In the genomic region with DNA sequence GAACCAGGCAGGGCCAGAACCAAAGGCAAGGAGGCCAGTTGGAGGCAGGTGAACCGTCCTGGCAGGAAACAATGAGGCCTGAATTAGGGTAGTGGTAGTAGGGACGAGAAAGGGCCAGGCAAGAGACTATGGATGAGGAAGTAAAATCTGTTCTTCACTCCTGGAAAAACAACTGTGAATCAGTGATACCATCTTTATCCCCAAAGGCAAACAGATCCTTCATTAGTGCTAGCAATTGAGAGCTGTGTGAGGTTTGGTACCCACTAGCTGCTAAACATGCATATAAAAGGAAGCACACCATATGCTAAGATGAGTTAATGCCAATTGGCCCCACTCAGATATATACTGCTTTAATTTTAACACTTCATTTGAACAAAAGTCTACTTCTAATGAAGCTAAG, we compare ENCODE assay signal across 21 cellular contexts.
DNase-seq lines count a peak whose midpoint lies in the region; ATAC-seq and TF ChIP-seq lines count a peak whose summit lies in the region.
"Had no signal": no experiment of that assay in that cellular context is flagged by ENCODE, and none has a peak within 500 bp of the region (broad histone marks: within the 10 kb centered on the region; RNA-seq: fewer than 3 reads in every experiment).

No MANE protein-coding gene starts in this region.

- peak in 1 of 2 experiments; percentile 54; a peak in 2 of 4 replicates for TF ChIP-seq EP300 in SK-N-SH (IDR thresholded peaks at IDR 0.05; ENCODE audit: borderline replicate concordance in 1 of 2, low read depth in 1 of 2, low read length in 1 of 2)

- CTCF ChIA-PET in SK-N-SH (lab: Yijun Ruan, JAX), result interaction anchor here (1.0 to 1.4 kb wide), 4 partner anchors 10 to 167 kb away, joined by 3 to 5 read pairs (median 4); no protein-coding TSS in a partner anchor

- no peaks in the 10 kb centered on the region for H3K9me3 ChIP-seq in SK-N-SH
- H3K9me3 ChIP-seq: BE2C had no signal

- no peaks in the 10 kb centered on the region for H3K36me3 Mint-ChIP-seq in stimulated activated memory B cell treated with anti-CD40 and anti-IgM and Interleukin-4, amounts not matched to agents 10 μg/mL and 1 μg/mL and 100 μg/mL, for 72 hours
- H3K36me3 Mint-ChIP-seq: CD8-positive, alpha-beta memory T cell had no signal

- no peak overlapping the region for H3K9ac ChIP-seq in SK-N-SH
- H3K9ac ChIP-seq: BLaER1 treated with 17β-estradiol and CSF1 and Interleukin-3, amounts not matched to agents 10 nM and 100 nM; GM23248 had no signal

- no peaks in the 10 kb centered on the region for H3K27me3 Mint-ChIP-seq in stimulated activated memory B cell treated with anti-CD40 and anti-IgM and Interleukin-4, amounts not matched to agents 10 μg/mL and 1 μg/mL and 100 μg/mL, for 72 hours
- H3K27me3 Mint-ChIP-seq: CD4-positive, alpha-beta T cell had no signal

- no peak for TF ChIP-seq RAD21 in SK-N-SH (IDR thresholded peaks at IDR 0.05; ENCODE audit: low read length)

- peak overlapping the region in 1 of 2 experiments; percentile 60; a peak in 2 of 4 replicates for H3K27ac ChIP-seq in SK-N-SH (ENCODE audit: low read depth in 2 of 2, low read length in 1 of 2)
- no peak overlapping the region for H3K27ac ChIP-seq in caudate nucleus (ENCODE audit: low read depth, low read length)
- H3K27ac ChIP-seq: 22Rv1; BLaER1 treated with 17β-estradiol and CSF1 and Interleukin-3, amounts not matched to agents 10 nM and 100 nM; GM23248 had no signal

- H3K27me3 ChIP-seq in SK-N-SH (ENCODE audit: insufficient read depth), result no peaks in the 10 kb centered on the region
- H3K27me3 ChIP-seq: BE2C; BLaER1 treated with 17β-estradiol and CSF1 and Interleukin-3, amounts not matched to agents 10 nM and 100 nM had no signal

- 53% methylated on average over 2 of the region's 2 CpGs for WGBS in SK-N-SH (ENCODE audit: low lambda C conversion rate)

- H3K27ac Mint-ChIP-seq in stimulated activated memory B cell treated with anti-CD40 and anti-IgM and Interleukin-4, amounts not matched to agents 10 μg/mL and 1 μg/mL and 100 μg/mL, for 72 hours, result peak overlapping the region; percentile 36
- H3K27ac Mint-ChIP-seq: CD4-positive, alpha-beta T cell; CD8-positive, alpha-beta memory T cell; H9 had no signal

- no peaks in the 10 kb centered on the region for H4K20me1 ChIP-seq in SK-N-SH (ENCODE audit: insufficient read depth)
- H4K20me1 ChIP-seq: BLaER1 treated with 17β-estradiol and CSF1 and Interleukin-3, amounts not matched to agents 10 nM and 100 nM had no signal

- H3K9me3 Mint-ChIP-seq in stimulated activated memory B cell treated with anti-CD40 and anti-IgM and Interleukin-4, amounts not matched to agents 10 μg/mL and 1 μg/mL and 100 μg/mL, for 72 hours, result peaks cover 3% of the 10 kb centered on the region
- H3K9me3 Mint-ChIP-seq: CD4-positive, alpha-beta T cell; CD8-positive, alpha-beta memory T cell; H9 had no signal

- no peak overlapping the region for H3K4me3 Mint-ChIP-seq in stimulated activated memory B cell treated with anti-CD40 and anti-IgM and Interleukin-4, amounts not matched to agents 10 μg/mL and 1 μg/mL and 100 μg/mL, for 72 hours
- H3K4me3 Mint-ChIP-seq: CD14-positive monocyte; CD4-positive, alpha-beta T cell; CD8-positive, alpha-beta memory T cell; H9 had no signal

- H3F3A ChIP-seq in SK-N-SH (replicated peaks; ENCODE audit: insufficient read depth), result no peaks in the 10 kb centered on the region

- no peaks in the 10 kb centered on the region for H3K36me3 ChIP-seq in SK-N-SH (replicated peaks in 1 of 2; ENCODE audit: control insufficient read depth in 1 of 2, insufficient read depth in 2 of 2, low read length in 1 of 2)
- H3K36me3 ChIP-seq: BE2C; BLaER1 treated with 17β-estradiol and CSF1 and Interleukin-3, amounts not matched to agents 10 nM and 100 nM had no signal

- H3K4me1 ChIP-seq in SK-N-SH (ENCODE audit: control insufficient read depth in 1 of 2, insufficient read depth in 2 of 2, low read depth in 1 of 2, low read length in 1 of 2), result peaks cover 0 to 22% of the 10 kb centered on the region in 2 experiments; a peak in 2 of 4 replicates

- POLR2A ChIA-PET in SK-N-SH (lab: Yijun Ruan, JAX), result interaction anchor here (0.6 kb wide), 1 partner anchor 966 kb away, joined by 3 read pairs; no protein-coding TSS in a partner anchor

- no peak overlapping the region for H2AFZ ChIP-seq in SK-N-SH (ENCODE audit: low read depth)
- H2AFZ ChIP-seq: GM23248 had no signal

- H3K79me2 ChIP-seq in SK-N-SH (ENCODE audit: insufficient read depth), result no peaks in the 10 kb centered on the region

- ATAC-seq in SK-N-SH treated with all-trans-retinoic acid at 6 μM for 48 hours (no peak), GM21717 (IDR thresholded peaks at IDR 0.05; ENCODE audit: unreplicated experiment) (no peak), GM21367 (IDR thresholded peaks at IDR 0.05; ENCODE audit: unreplicated experiment) (no peak)
- no peak for ATAC-seq in stimulated activated memory B cell treated with anti-CD40 and anti-IgM and Interleukin-4, amounts not matched to agents 10 μg/mL and 1 μg/mL and 100 μg/mL, for 72 hours
- ATAC-seq: GM12878 had no signal

- H3K4me2 ChIP-seq in SK-N-SH, result no peak overlapping the region
- H3K4me2 ChIP-seq: BLaER1 treated with 17β-estradiol and CSF1 and Interleukin-3, amounts not matched to agents 10 nM and 100 nM had no signal

- H3K4me1 Mint-ChIP-seq in stimulated activated memory B cell treated with anti-CD40 and anti-IgM and Interleukin-4, amounts not matched to agents 10 μg/mL and 1 μg/mL and 100 μg/mL, for 72 hours, result peaks cover 45% of the 10 kb centered on the region
- H3K4me1 Mint-ChIP-seq: CD8-positive, alpha-beta memory T cell had no signal

- no peaks in the 10 kb centered on the region for H3K9me2 ChIP-seq in SK-N-SH

- H3K4me3 ChIP-seq in SK-N-SH (ENCODE audit: low read depth in 2 of 2, low read length in 1 of 2), result no peak overlapping the region
- H3K4me3 ChIP-seq: BLaER1 treated with 17β-estradiol and CSF1 and Interleukin-3, amounts not matched to agents 10 nM and 100 nM; GM12878; GM23248 had no signal

- TF ChIP-seq CTCF in SK-N-SH (IDR thresholded peaks at IDR 0.05), result no peak

- peak; percentile 5 for DNase-seq in SK-N-SH
- peak; percentile 17 for DNase-seq in inferior parietal cortex (ENCODE audit: extremely low spot score)
- no peak for DNase-seq in NCI-H446 treated with DMSO at 0.1 percent for 48 hours (lab: John Stamatoyannopoulos, UW)
- no peak for DNase-seq in caudate nucleus (lab: John Stamatoyannopoulos, UW)
- DNase-seq: BE2C; CD4-positive, alpha-beta T cell; CD8-positive, alpha-beta memory T cell; DMS 273 treated with DMSO at 0.1 percent for 48 hours; DMS79; EL; GDM1; GM23248; H9 had no signal

TF ChIP-seq in SK-N-SH, 30 proteins besides CTCF, POLR2A, EP300 and RAD21:
- TF ChIP-seq NRF1 (IDR thresholded peaks at IDR 0.05; ENCODE audit: low read depth, low read length), result no peak
- TF ChIP-seq GATA2 (CRISPR knock-in tag; IDR thresholded peaks at IDR 0.05), result peak; percentile 59; the same call in 1 of the 2 replicates
- no peak for TF ChIP-seq IRF3 (IDR thresholded peaks at IDR 0.05; ENCODE audit: low read depth, low read length)

TF ChIP-seq in SK-N-SH treated with all-trans-retinoic acid at 6 μM for 48 hours, 23 proteins besides CTCF, POLR2A, EP300 and RAD21:
- TF ChIP-seq ZFP30 (CRISPR knock-in tag; IDR thresholded peaks at IDR 0.05), result no peak
- no peak for TF ChIP-seq ZC3H10 (CRISPR knock-in tag; IDR thresholded peaks at IDR 0.05)
- no peak for TF ChIP-seq CSDC2 (CRISPR knock-in tag; IDR thresholded peaks at IDR 0.05)
- TF ChIP-seq ZNF70 (CRISPR knock-in tag; IDR thresholded peaks at IDR 0.05), result no peak
- no peak for TF ChIP-seq ZNF565 (CRISPR knock-in tag; conservative IDR thresholded peaks at IDR 0.05; ENCODE audit: low read depth)
- no peak for TF ChIP-seq ZNF8 (CRISPR knock-in tag; IDR thresholded peaks at IDR 0.05)
- no peak for TF ChIP-seq OSR1 (CRISPR knock-in tag; IDR thresholded peaks at IDR 0.05)
- no peak for TF ChIP-seq ARNTL (CRISPR knock-in tag; IDR thresholded peaks at IDR 0.05; ENCODE audit: borderline replicate concordance, low read depth)
- TF ChIP-seq, protein P1, sequence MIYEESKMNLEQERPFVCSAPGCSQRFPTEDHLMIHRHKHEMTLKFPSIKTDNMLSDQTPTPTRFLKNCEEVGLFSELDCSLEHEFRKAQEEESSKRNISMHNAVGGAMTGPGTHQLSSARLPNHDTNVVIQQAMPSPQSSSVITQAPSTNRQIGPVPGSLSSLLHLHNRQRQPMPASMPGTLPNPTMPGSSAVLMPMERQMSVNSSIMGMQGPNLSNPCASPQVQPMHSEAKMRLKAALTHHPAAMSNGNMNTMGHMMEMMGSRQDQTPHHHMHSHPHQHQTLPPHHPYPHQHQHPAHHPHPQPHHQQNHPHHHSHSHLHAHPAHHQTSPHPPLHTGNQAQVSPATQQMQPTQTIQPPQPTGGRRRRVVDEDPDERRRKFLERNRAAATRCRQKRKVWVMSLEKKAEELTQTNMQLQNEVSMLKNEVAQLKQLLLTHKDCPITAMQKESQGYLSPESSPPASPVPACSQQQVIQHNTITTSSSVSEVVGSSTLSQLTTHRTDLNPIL (CRISPR knock-in tag; IDR thresholded peaks at IDR 0.05; ENCODE audit: low read depth), result no peak

Comparison
In these comparisons a context has a peak if more than half of its experiments do, and no peak if none do; other contexts are left out.
1. DNase-seq: peak in SK-N-SH (single experiment) and inferior parietal cortex (single experiment); none in NCI-H446 treated with DMSO at 0.1 percent for 48 hours (single experiment) and caudate nucleus (0 of 61).